In genomic region chr1:206185778-206186177, GRCh38 we compare ENCODE assay signal across 3 cellular contexts. TPM values are rescaled to one million over a fixed set of nuclear protein-coding genes. Genes with fewer than 3 reads are reported as not detected.
DNase-seq lines count a peak whose midpoint lies in the region; ATAC-seq and TF ChIP-seq lines count a peak whose summit lies in the region.
"Not testable (repeated sequence)": the region's sequence is repeated elsewhere in the genome, so short reads cannot be mapped to it uniquely, and the experiment has no call there.
"Had no signal": no experiment of that assay in that cellular context is flagged by ENCODE, and none has a peak within 500 bp of the region (broad histone marks: within the 10 kb centered on the region; RNA-seq: fewer than 3 reads in every experiment).

No MANE protein-coding gene starts in this region.

- peak; percentile 43; the same call in 1 of the 2 replicates for ATAC-seq in WTC11
- ATAC-seq in esophagus mucosa = peak; percentile 91

- not testable (repeated sequence) for H3K27ac Mint-ChIP-seq in WTC11

- CTCF ChIA-PET in WTC11 (lab: Charles Lee) = not testable (repeated sequence)

- H3K36me3 Mint-ChIP-seq in WTC11 = not testable (repeated sequence)

- POLR2A ChIA-PET in WTC11 (lab: Charles Lee) = not testable (repeated sequence)

- H3K4me1 Mint-ChIP-seq in WTC11 = not testable (repeated sequence)

- H3K9me3 Mint-ChIP-seq in WTC11 = not testable (repeated sequence)

- not testable (repeated sequence) for H3K4me3 Mint-ChIP-seq in WTC11

- not testable (repeated sequence) for H3K27me3 Mint-ChIP-seq in WTC11 (ENCODE audit: low read depth)

- DNase-seq in WTC11 (ENCODE audit: low spot score) = not testable (repeated sequence)

- TF ChIP-seq CTCF in WTC11 (IDR thresholded peaks at IDR 0.05) = not testable (repeated sequence)

RNA-seq across cellular contexts. Expression of gene FAM72A, which starts 16.9 kb away (rescaled TPM):
- total RNA-seq in WTC11 (2021) = 25.5 to 30.6 TPM (median 27.9 TPM) in 3 replicates
- total RNA-seq in esophagus mucosa = 4.2 TPM
- total RNA-seq: CD8-positive, alpha-beta T cell had no signal

RNA-seq across cellular contexts. Expression of gene SRGAP2, which starts 17.6 kb away (rescaled TPM):
- total RNA-seq in WTC11 (2021) = 74.2 to 81.2 TPM (median 74.4 TPM) in 3 replicates
- 33.0 TPM for total RNA-seq in esophagus mucosa
